In genomic region chr12:25433024-25433423, GRCh38 we compare ENCODE assay signal across 18 cellular contexts.
DNase-seq lines count a peak whose midpoint lies in the region; ATAC-seq and TF ChIP-seq lines count a peak whose summit lies in the region.
"Had no signal": no experiment of that assay in that cellular context is flagged by ENCODE, and none has a peak within 500 bp of the region (broad histone marks: within the 10 kb centered on the region; RNA-seq: fewer than 3 reads in every experiment).

No MANE protein-coding gene starts in this region.

- TF ChIP-seq CTCF in IMR-90 (conservative IDR thresholded peaks at IDR 0.05; ENCODE audit: low read depth, low read length): no peak
- no peak for TF ChIP-seq CTCF in endodermal cell (conservative IDR thresholded peaks at IDR 0.05)

- intact Hi-C loops in IMR-90 (cut with micrococcal nuclease): no loop called here

- peak overlapping the region; percentile 10 for H2AFZ ChIP-seq in ACC112 (ENCODE audit: low read length, unreplicated experiment)
- no peak overlapping the region for H2AFZ ChIP-seq in IMR-90 (replicated peaks; ENCODE audit: low read length, poor library complexity)
- H2AFZ ChIP-seq in mesenchymal stem cell (ENCODE audit: low read depth, low read length): no peak overlapping the region
- H2AFZ ChIP-seq: GM23248 had no signal

- H3K27me3 ChIP-seq in ACC112 (ENCODE audit: insufficient read depth, low read length): no peaks in the 10 kb centered on the region
- no peaks in the 10 kb centered on the region for H3K27me3 ChIP-seq in IMR-90 (ENCODE audit: control insufficient read depth, insufficient read depth, low read length)
- H3K27me3 ChIP-seq in endodermal cell (ENCODE audit: control insufficient read depth, insufficient read depth, low read length, poor library complexity, severe bottlenecking): no peaks in the 10 kb centered on the region
- H3K27me3 ChIP-seq in mesenchymal stem cell (ENCODE audit: control insufficient read depth in 1 of 2, insufficient read depth in 1 of 2, low read length in 2 of 2): no peaks in the 10 kb centered on the region

- H3K79me2 ChIP-seq in ACC112 (ENCODE audit: control insufficient read depth, insufficient read depth, low read length, unreplicated experiment): no peaks in the 10 kb centered on the region

- no peaks in the 10 kb centered on the region for H4K20me1 ChIP-seq in IMR-90 (ENCODE audit: insufficient read depth, low read length)

- H3K27ac ChIP-seq in ACC112 (ENCODE audit: low read depth, low read length): no peak overlapping the region
- H3K27ac ChIP-seq in IMR-90 (ENCODE audit: insufficient read depth, low read length): peak overlapping the region; percentile 55; the same call in 1 of the 2 replicates
- H3K27ac ChIP-seq in endodermal cell (ENCODE audit: low read depth, low read length): no peak overlapping the region
- peak overlapping the region; percentile 41 for H3K27ac ChIP-seq in mesenchymal stem cell (ENCODE audit: low read length, poor library complexity, severe bottlenecking)
- H3K27ac ChIP-seq: GM23248, HL-60, RWPE1 had no signal

- peak overlapping the region; percentile 97; the same call in 1 of the 2 replicates for H4K5ac ChIP-seq in IMR-90 (ENCODE audit: low read depth, low read length)

- DNase-seq in IMR-90 (peak; percentile 76), endodermal cell (no peak), mesenchymal stem cell (no peak), COLO668 (lab: John Stamatoyannopoulos, UW; ENCODE audit: unreplicated experiment) (no peak)
- DNase-seq in stimulated activated naive CD8-positive, alpha-beta T cell treated with anti-CD3 and anti-CD28 coated beads, Interleukin-15, amount 100 ng/mL, for 72 hours: no peak
- no peak for DNase-seq in stimulated activated naive CD4-positive, alpha-beta T cell (lab: John Stamatoyannopoulos, UW)
- DNase-seq: C1 segment of cervical spinal cord; GM23248; NCI-H1417 treated with DMSO at 0.1 percent for 48 hours; NCI-H2029; NCI-H2171; NCI-H446; NCI-H69; NK-92 treated with Interleukin-12 subunit alpha and Interleukin-12 subunit beta, amount 100 ng/mL, for 24 hours had no signal

- H3K4me3 ChIP-seq in ACC112 (ENCODE audit: low read depth, low read length): no peak overlapping the region
- no peak overlapping the region for H3K4me3 ChIP-seq in IMR-90 (ENCODE audit: insufficient read depth, low read depth, low read length)
- H3K4me3 ChIP-seq in endodermal cell (ENCODE audit: low read length): no peak overlapping the region
- H3K4me3 ChIP-seq in mesenchymal stem cell (ENCODE audit: insufficient read depth in 1 of 2, low read depth in 1 of 2, low read length in 2 of 2): no peak overlapping the region
- H3K4me3 ChIP-seq: GM23248 had no signal

- H2BK120ac ChIP-seq in IMR-90 (ENCODE audit: low read depth, low read length) (peak overlapping the region; percentile 73), mesenchymal stem cell (ENCODE audit: low read depth, low read length) (no peak overlapping the region)

- H3K9me3 Mint-ChIP-seq in endodermal cell: no peaks in the 10 kb centered on the region
- no peaks in the 10 kb centered on the region for H3K9me3 Mint-ChIP-seq in stimulated activated naive CD8-positive, alpha-beta T cell treated with anti-CD3 and anti-CD28 coated beads, Interleukin-15, amount 100 ng/mL, for 72 hours

- H2BK20ac ChIP-seq in IMR-90 (ENCODE audit: low read depth, low read length): peak overlapping the region; percentile 60; the same call in 1 of the 2 replicates

- in situ Hi-C loops in IMR-90 (cut with MboI; ENCODE audit: low sequenced_read_pairs): no loop called here

- no peaks in the 10 kb centered on the region for H3K27me3 Mint-ChIP-seq in endodermal cell (ENCODE audit: insufficient read depth)
- H3K27me3 Mint-ChIP-seq in stimulated activated naive CD8-positive, alpha-beta T cell treated with anti-CD3 and anti-CD28 coated beads, Interleukin-15, amount 100 ng/mL, for 72 hours: no peaks in the 10 kb centered on the region

- no peak overlapping the region for H3K4me3 Mint-ChIP-seq in endodermal cell
- H3K4me3 Mint-ChIP-seq in stimulated activated naive CD8-positive, alpha-beta T cell treated with anti-CD3 and anti-CD28 coated beads, Interleukin-15, amount 100 ng/mL, for 72 hours: no peak overlapping the region

- H3K14ac ChIP-seq in IMR-90 (replicated peaks; ENCODE audit: low read depth, low read length) (no peak overlapping the region), mesenchymal stem cell (ENCODE audit: low read length in 2 of 2) (no peak overlapping the region)

- no peak overlapping the region for H2BK12ac ChIP-seq in mesenchymal stem cell (ENCODE audit: low read length in 2 of 2)

- H4K91ac ChIP-seq in IMR-90 (ENCODE audit: insufficient read depth, low read depth, low read length): no peak overlapping the region
- no peak overlapping the region for H4K91ac ChIP-seq in mesenchymal stem cell (ENCODE audit: low read length)

- H3K36me3 ChIP-seq in ACC112 (ENCODE audit: insufficient read depth, low read length) (no peaks in the 10 kb centered on the region), IMR-90 (ENCODE audit: control insufficient read depth, insufficient read depth, low read length) (no peaks in the 10 kb centered on the region), endodermal cell (ENCODE audit: control insufficient read depth, insufficient read depth, low read length) (no peaks in the 10 kb centered on the region), mesenchymal stem cell (ENCODE audit: control insufficient read depth in 1 of 2, insufficient read depth in 2 of 2, low read depth in 1 of 2, low read length in 2 of 2) (no peaks in the 10 kb centered on the region)

- peak overlapping the region in 1 of 2 experiments; percentile 37; a peak in 2 of 4 replicates for H4K8ac ChIP-seq in IMR-90 (ENCODE audit: low read depth in 2 of 2, low read length in 2 of 2)
- no peak overlapping the region for H4K8ac ChIP-seq in mesenchymal stem cell (ENCODE audit: low read length)

- H3K9ac ChIP-seq in IMR-90 (ENCODE audit: low read depth, low read length): 0 out of 2 replicates have a peak overlapping the region, but pooled peaks have one; percentile 2
- H3K9ac ChIP-seq in endodermal cell (ENCODE audit: extremely low read depth, low read length, poor library complexity, severe bottlenecking): no peak overlapping the region
- H3K9ac ChIP-seq in mesenchymal stem cell (ENCODE audit: low read length): peak overlapping the region; percentile 63
- H3K9ac ChIP-seq: GM23248 had no signal

- peak overlapping the region; percentile 3 for H3K27ac Mint-ChIP-seq in endodermal cell
- no peak overlapping the region for H3K27ac Mint-ChIP-seq in stimulated activated naive CD8-positive, alpha-beta T cell treated with anti-CD3 and anti-CD28 coated beads, Interleukin-15, amount 100 ng/mL, for 72 hours

- peaks cover 32% of the 10 kb centered on the region for H3K4me1 Mint-ChIP-seq in endodermal cell
- H3K4me1 Mint-ChIP-seq in stimulated activated naive CD8-positive, alpha-beta T cell treated with anti-CD3 and anti-CD28 coated beads, Interleukin-15, amount 100 ng/mL, for 72 hours: peaks cover 9% of the 10 kb centered on the region

- no peak overlapping the region for H3K23ac ChIP-seq in IMR-90 (ENCODE audit: low read depth, low read length)
- no peak overlapping the region for H3K23ac ChIP-seq in mesenchymal stem cell (ENCODE audit: low read length in 2 of 2)

- H3K9me3 ChIP-seq in IMR-90 (ENCODE audit: control insufficient read depth, insufficient read depth, low read length) (no peaks in the 10 kb centered on the region), endodermal cell (ENCODE audit: control insufficient read depth, low read length) (no peaks in the 10 kb centered on the region), mesenchymal stem cell (ENCODE audit: control insufficient read depth, low read length) (no peaks in the 10 kb centered on the region)

- CTCF ChIA-PET in IMR-90 (lab: Yijun Ruan, JAX): no interaction called here

- H3K79me1 ChIP-seq in IMR-90 (ENCODE audit: low read depth in 1 of 2, low read length in 2 of 2): no peaks in the 10 kb centered on the region
- H3K79me1 ChIP-seq in mesenchymal stem cell (replicated peaks; ENCODE audit: low read length, poor library complexity, severe bottlenecking): no peaks in the 10 kb centered on the region

- peaks cover 13% of the 10 kb centered on the region for H3K4me1 ChIP-seq in ACC112 (ENCODE audit: control insufficient read depth, insufficient read depth, low read length, unreplicated experiment)
- peaks cover 17% of the 10 kb centered on the region for H3K4me1 ChIP-seq in IMR-90 (ENCODE audit: control insufficient read depth, insufficient read depth, low read length)
- peaks cover 10% of the 10 kb centered on the region for H3K4me1 ChIP-seq in endodermal cell (ENCODE audit: control insufficient read depth, insufficient read depth, low read length)
- H3K4me1 ChIP-seq in mesenchymal stem cell (ENCODE audit: control insufficient read depth, insufficient read depth, low read depth, low read length): peaks cover 2% of the 10 kb centered on the region

- dilution Hi-C loops in IMR-90 (cut with HindIII; ENCODE audit: low sequenced_read_pairs, unreplicated experiment): no loop called here

- H2BK5ac ChIP-seq in IMR-90 (ENCODE audit: low read depth, low read length, poor library complexity, severe bottlenecking) (peak overlapping the region; percentile 92), mesenchymal stem cell (ENCODE audit: low read depth, low read length, poor library complexity, severe bottlenecking) (no peak overlapping the region)

- POLR2A ChIA-PET in IMR-90 (lab: Charles Lee; ENCODE audit: unreplicated experiment): interaction anchor here (0.7 kb wide), 1 partner anchor 9 kb away, joined by 3 read pairs; no protein-coding TSS in a partner anchor

- H3K36me3 Mint-ChIP-seq in endodermal cell (ENCODE audit: low read depth): no peaks in the 10 kb centered on the region

- BruUV-seq in IMR-90 (replicated peaks; lab: Mats Ljungman, UMichigan): no TSS peak

- ATAC-seq in IMR-90 (ENCODE audit: low read depth) (peak; percentile 86), GM21825 (IDR thresholded peaks at IDR 0.05; ENCODE audit: unreplicated experiment) (no peak)
- ATAC-seq in stimulated activated naive CD8-positive, alpha-beta T cell treated with anti-CD3 and anti-CD28 coated beads, Interleukin-15, amount 100 ng/mL, for 72 hours: no peak

- H2AK5ac ChIP-seq in IMR-90 (ENCODE audit: low read depth, low read length): no peak overlapping the region
- no peak overlapping the region for H2AK5ac ChIP-seq in mesenchymal stem cell (ENCODE audit: low read length, severe bottlenecking)

- H3K4me2 ChIP-seq in IMR-90 (ENCODE audit: low read depth, low read length) (peak overlapping the region; percentile 93; the same call in 1 of the 2 replicates), mesenchymal stem cell (ENCODE audit: low read length, poor library complexity, severe bottlenecking) (no peak overlapping the region)

- H2BK15ac ChIP-seq in IMR-90 (ENCODE audit: low read depth, low read length) (0 out of 3 replicates have a peak overlapping the region, but pooled peaks have one; percentile 93), mesenchymal stem cell (ENCODE audit: low read depth, poor library complexity, severe bottlenecking) (no peak overlapping the region)

- H3K4ac ChIP-seq in IMR-90 (ENCODE audit: low read depth, low read length): no peak overlapping the region
- no peak overlapping the region for H3K4ac ChIP-seq in mesenchymal stem cell (ENCODE audit: low read depth in 1 of 2, low read length in 2 of 2)

- H2AK9ac ChIP-seq in IMR-90 (replicated peaks; ENCODE audit: low read depth, low read length, poor library complexity): no peak overlapping the region

- no peak for TF ChIP-seq RAD21 in IMR-90 (IDR thresholded peaks at IDR 0.05; ENCODE audit: low read length)

- H3K9me1 ChIP-seq in IMR-90 (ENCODE audit: insufficient read depth, low read length): peaks cover 6% of the 10 kb centered on the region

- peak overlapping the region; percentile 68; the same call in 1 of the 2 replicates for H3K56ac ChIP-seq in IMR-90 (ENCODE audit: extremely low read depth, insufficient read depth, low read length)

- peak overlapping the region; percentile 97 for H3K18ac ChIP-seq in IMR-90 (ENCODE audit: low read depth, low read length)
- no peak overlapping the region for H3K18ac ChIP-seq in mesenchymal stem cell (ENCODE audit: low read depth in 1 of 2, low read length in 2 of 2)

- no peak for TF ChIP-seq POLR2A in IMR-90 (IDR thresholded peaks at IDR 0.05; ENCODE audit: low read depth, low read length)

Comparison
In these comparisons a context has a peak if more than half of its experiments do, and no peak if none do; other contexts are left out.
1. H3K27ac ChIP-seq: peak in IMR-90 (single experiment) and mesenchymal stem cell (single experiment); none in ACC112 (single experiment) and endodermal cell (single experiment).